In the genomic region with DNA sequence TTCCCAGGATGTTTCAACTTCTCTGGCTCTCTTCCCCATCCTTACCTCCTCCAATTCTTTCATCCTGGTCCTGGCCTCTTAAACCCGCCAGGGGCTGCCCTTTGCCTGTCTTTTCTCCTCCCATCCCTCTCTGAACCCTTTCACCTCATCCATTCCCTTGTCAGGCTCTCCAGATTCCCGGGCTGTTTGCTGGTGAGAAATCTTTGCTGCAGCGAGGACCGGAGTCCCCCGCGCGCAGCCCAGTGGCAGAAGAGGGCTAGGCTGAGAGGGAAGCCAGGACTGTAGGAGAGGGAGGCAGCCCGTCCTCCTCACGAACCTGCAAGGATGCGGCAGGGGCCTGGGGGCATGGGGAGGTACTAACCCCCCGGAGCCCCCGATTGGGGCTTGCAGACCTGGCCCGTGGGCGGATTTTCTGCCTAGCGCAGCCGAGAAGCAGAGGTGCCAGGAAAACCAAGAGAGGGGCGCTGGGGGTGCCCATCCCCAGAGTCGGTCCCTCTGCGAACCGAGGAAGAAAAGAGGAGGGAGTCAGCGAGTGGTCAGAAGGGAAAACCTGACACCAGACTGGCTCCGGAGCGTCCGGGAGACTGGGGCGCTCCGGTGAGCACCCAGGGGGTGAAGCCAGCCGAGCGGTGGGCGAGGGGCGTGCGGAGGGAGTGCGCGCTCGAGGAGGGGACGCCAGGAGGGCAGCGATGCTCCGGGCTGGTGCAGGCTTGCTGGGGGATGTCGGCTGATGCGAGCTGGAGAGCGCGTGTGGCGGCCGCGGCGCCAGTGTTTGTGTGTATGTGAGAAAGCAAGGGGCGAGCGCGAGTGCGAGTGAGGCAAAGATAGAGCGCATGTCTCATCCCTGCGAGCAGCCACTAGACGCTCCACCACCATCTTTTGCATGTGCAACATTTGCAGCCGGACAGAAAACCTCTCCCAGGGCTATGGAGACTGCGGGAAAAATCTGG, we compare ENCODE assay signal across 9 cellular contexts. TPM values are rescaled to one million over a fixed set of nuclear protein-coding genes. Genes with fewer than 3 reads are reported as not detected.
A peak's percentile ranks its signal among the peaks of the same experiment; 100 is the strongest.
DNase-seq lines count a peak whose midpoint lies in the region; ATAC-seq and TF ChIP-seq lines count a peak whose summit lies in the region.
"Had no signal": no experiment of that assay in that cellular context is flagged by ENCODE, and none has a peak within 500 bp of the region (broad histone marks: within the 10 kb centered on the region; RNA-seq: fewer than 3 reads in every experiment).

Gene GRIA4 (plus strand): TSS at position 242 of the 950 bp plus-strand sequence. CDS start 925 bp downstream, outside the sequence.

- 1 to 2% methylated on average over 54 of the region's 54 CpGs for WGBS in lower leg skin, 2 donors

- ATAC-seq in activated CD4-positive, CD25-positive, alpha-beta regulatory T cell treated with anti-CD3 and anti-CD28 coated beads, Interleukin-2, amount 50 U/mL, for 24 hours, result peak; percentile 29 to 30
- no peak for ATAC-seq in HG03108 (IDR thresholded peaks at IDR 0.05; ENCODE audit: unreplicated experiment)

- intact Hi-C loops in lower leg skin (cut with DNase I; ENCODE audit: low total_unique reads), result no loop called here

- TF ChIP-seq CTCF in lower leg skin (IDR thresholded peaks at IDR 0.05), result no peak

- peak within 1 kb of the TSS; percentile 77 for H3K27ac ChIP-seq in substantia nigra (ENCODE audit: low read depth, low read length, poor library complexity, severe bottlenecking)
- H3K27ac ChIP-seq: VCaP had no signal

- H3K4me3 ChIP-seq in lower leg skin (ENCODE audit: low read depth, poor library complexity, severe bottlenecking), result peak within 1 kb of the TSS; percentile 7

- no peak for TF ChIP-seq POLR2A in lower leg skin (IDR thresholded peaks at IDR 0.05)

- DNase-seq in activated CD4-positive, CD25-positive, alpha-beta regulatory T cell treated with anti-CD3 and anti-CD28 coated beads, Interleukin-2, amount 50 U/mL, for 72 hours, result no peak
- peak; percentile 24 for DNase-seq in NCI-H774 (lab: John Stamatoyannopoulos, UW)
- DNase-seq in dermis blood vessel endothelial cell, result peak; percentile 55
- DNase-seq in lower leg skin (ENCODE audit: low spot score in 2 of 2), result peak in 1 of 2 donors; percentile 84
- DNase-seq in substantia nigra (lab: John Stamatoyannopoulos, UW), result peak in 48 of 49 donors; percentile 14 to 85 (median 69)
- DNase-seq in CD1c-positive myeloid dendritic cell (ENCODE audit: extremely low spot score), result no peak

RNA-seq across cellular contexts. Expression of gene GRIA4, which starts in this region (rescaled TPM):
- not detected in 2 replicates for total RNA-seq in dermis blood vessel endothelial cell
- total RNA-seq in lower leg skin, result 1 to 10 TPM in 1 of 4 donors, under 1 TPM in 3; 0.08 to 1.0 (median 0.76) TPM

Comparison
In these comparisons a context has a peak if more than half of its experiments do, and no peak if none do; other contexts are left out.
1. Peak in DNase-seq in dermis blood vessel endothelial cell; RNA of the gene not detected or under 1 TPM.
2. DNase-seq: peak in NCI-H774 (single experiment) and substantia nigra (48 of 49); none in activated CD4-positive, CD25-positive, alpha-beta regulatory T cell treated with anti-CD3 and anti-CD28 coated beads, Interleukin-2, amount 50 U/mL, for 72 hours (single experiment) and CD1c-positive myeloid dendritic cell (single experiment).